Comparison of ENCODE assay signal across 18 cellular contexts in genomic region chr2:38460313-38460712, GRCh38.
DNase-seq lines count a peak whose midpoint lies in the region; ATAC-seq and TF ChIP-seq lines count a peak whose summit lies in the region.
"Had no signal": no experiment of that assay in that cellular context is flagged by ENCODE, and none has a peak within 500 bp of the region (broad histone marks: within the 10 kb centered on the region; RNA-seq: fewer than 3 reads in every experiment).

No MANE protein-coding gene starts in this region.

- POLR2A ChIA-PET in PC-9 (lab: Charles Lee; ENCODE audit: unreplicated experiment), result no interaction called here

- H3K9me2 ChIP-seq in PC-9 (ENCODE audit: insufficient read depth), result no peaks in the 10 kb centered on the region

- H3K36me3 ChIP-seq in PC-9 (ENCODE audit: low read depth), result no peaks in the 10 kb centered on the region
- no peaks in the 10 kb centered on the region for H3K36me3 ChIP-seq in mucosa of descending colon (ENCODE audit: low read depth)

- H3K79me2 ChIP-seq in PC-9 (ENCODE audit: low read depth), result no peaks in the 10 kb centered on the region

- H3K4me1 Mint-ChIP-seq in Calu3 (ENCODE audit: low read depth, unreplicated experiment), result peaks cover 35% of the 10 kb centered on the region
- H3K4me1 Mint-ChIP-seq: CD14-positive monocyte; CD4-positive, alpha-beta memory T cell; IgD-negative memory B cell had no signal

- H3K4me1 ChIP-seq in PC-9 (replicated peaks; ENCODE audit: insufficient read depth) (peaks cover 36% of the 10 kb centered on the region), mucosa of descending colon (ENCODE audit: low read depth) (peaks cover 7% of the 10 kb centered on the region)

- H3K4me3 ChIP-seq in PC-9 (no peak overlapping the region), mucosa of descending colon (no peak overlapping the region), coronary artery (no peak overlapping the region)
- H3K4me3 ChIP-seq: A549 had no signal

- no peaks in the 10 kb centered on the region for H4K20me1 ChIP-seq in PC-9 (ENCODE audit: insufficient read depth)

- H3K27me3 Mint-ChIP-seq in Calu3 (ENCODE audit: unreplicated experiment), result no peaks in the 10 kb centered on the region

- TF ChIP-seq CTCF in Calu3 (IDR thresholded peaks at IDR 0.05; ENCODE audit: unreplicated experiment) (no peak), PC-9 (conservative IDR thresholded peaks at IDR 0.05) (no peak), mucosa of descending colon (IDR thresholded peaks at IDR 0.05) (no peak), coronary artery (IDR thresholded peaks at IDR 0.05) (no peak)

- BruUV-seq in Calu3 (replicated peaks; lab: Mats Ljungman, UMichigan) (no TSS peak), PC-9 (replicated peaks; lab: Mats Ljungman, UMichigan) (no TSS peak)

- H3K27ac Mint-ChIP-seq in Calu3 (ENCODE audit: unreplicated experiment), result peak overlapping the region; percentile 62
- H3K27ac Mint-ChIP-seq: CD14-positive monocyte; CD4-positive, alpha-beta memory T cell; HFFc6; IgD-negative memory B cell had no signal

- no peak overlapping the region for H2AFZ ChIP-seq in PC-9

- ATAC-seq in mucosa of descending colon, result peak; percentile 48
- no peak for ATAC-seq in HG02840 (IDR thresholded peaks at IDR 0.05; ENCODE audit: low FRiP score, unreplicated experiment)
- ATAC-seq: A549, HCT116, HepG2 had no signal

- intact Hi-C loops in Calu3 (cut with micrococcal nuclease; ENCODE audit: unreplicated experiment) (loop anchor here (10.0 kb wide), 1 partner anchor 136 kb away; no protein-coding TSS in a partner anchor), PC-9 (cut with micrococcal nuclease; ENCODE audit: unreplicated experiment) (no loop called here), mucosa of descending colon (cut with DNase I, micrococcal nuclease) (no loop called here)

- H3K4me3 Mint-ChIP-seq in Calu3 (ENCODE audit: low read depth, unreplicated experiment), result no peak overlapping the region
- H3K4me3 Mint-ChIP-seq: CD14-positive monocyte; CD4-positive, alpha-beta memory T cell; HFFc6; IgD-negative memory B cell had no signal

- H3K36me3 Mint-ChIP-seq in Calu3 (ENCODE audit: insufficient read depth, unreplicated experiment), result peaks cover 6% of the 10 kb centered on the region
- H3K36me3 Mint-ChIP-seq: CD14-positive monocyte; CD4-positive, alpha-beta memory T cell; IgD-negative memory B cell had no signal

- H3K27ac ChIP-seq in PC-9, result peak overlapping the region; percentile 95
- H3K27ac ChIP-seq in coronary artery, result no peak overlapping the region
- H3K27ac ChIP-seq: A549 had no signal

- H3K27me3 ChIP-seq in PC-9 (ENCODE audit: insufficient read depth, low read depth), result no peaks in the 10 kb centered on the region

- H3K9me3 Mint-ChIP-seq in Calu3 (ENCODE audit: low read depth, unreplicated experiment), result no peaks in the 10 kb centered on the region
- H3K9me3 Mint-ChIP-seq: CD14-positive monocyte; CD4-positive, alpha-beta memory T cell; HFFc6; IgD-negative memory B cell had no signal

- CTCF ChIA-PET in Calu3 (lab: Charles Lee) (no interaction called here), PC-9 (lab: Charles Lee) (interaction anchor here (0.6 kb wide), 1 partner anchor 25 kb away, joined by 4 read pairs; no protein-coding TSS in a partner anchor)

- H3K9me3 ChIP-seq in PC-9 (ENCODE audit: insufficient read depth, low read depth) (no peaks in the 10 kb centered on the region), mucosa of descending colon (no peaks in the 10 kb centered on the region)
- H3K9me3 ChIP-seq: A549 had no signal

- peaks cover 33% of the 10 kb centered on the region for H3F3A ChIP-seq in PC-9 (ENCODE audit: insufficient read depth, low read depth)

- DNase-seq in Calu3 (no peak), PC-9 (no peak), mucosa of descending colon (peak in 1 of 3 donors; percentile 16), coronary artery (ENCODE audit: low spot score) (no peak)
- no peak for DNase-seq in activated CD4-positive, alpha-beta T cell treated with anti-CD3 and anti-CD28 coated beads, Interleukin-2, amount 50 U/mL, for 48 hours
- DNase-seq: AML-193; CD4-positive, alpha-beta memory T cell; DMS79 treated with DMSO at 0.1 percent for 48 hours; GF-D8; GOT3; H7; HFFc6 had no signal

- H3K4me2 ChIP-seq in PC-9, result no peak overlapping the region
- H3K4me2 ChIP-seq: A549 had no signal
